ENCODE assay signal across 14 cellular contexts in genomic region chr20:9286501-9286900, GRCh38.
"Had no signal": no experiment of that assay in that cellular context is flagged by ENCODE, and none has a peak within 500 bp of the region (broad histone marks: within the 10 kb centered on the region; RNA-seq: fewer than 3 reads in every experiment).

No MANE protein-coding gene starts in this region.

- H3K4me3 ChIP-seq: hepatocyte, right atrium auricular region, stomach, thoracic aorta had no signal

- H3K9me3 ChIP-seq: neutrophil, right atrium auricular region, stomach, thoracic aorta had no signal

- H3K27me3 Mint-ChIP-seq: activated CD4-positive, alpha-beta memory T cell treated with anti-CD3 and anti-CD28 coated beads, Interleukin-2, amount 10 ng/mL, durations not matched to agents 7 days and 5 days; activated CD4-positive, alpha-beta T cell treated with anti-CD3 and anti-CD28 coated beads for 36 hours; naive B cell had no signal

- H3K4me1 Mint-ChIP-seq: activated CD4-positive, alpha-beta memory T cell treated with anti-CD3 and anti-CD28 coated beads, Interleukin-2, amount 10 ng/mL, durations not matched to agents 7 days and 5 days; activated CD4-positive, alpha-beta T cell treated with anti-CD3 and anti-CD28 coated beads for 36 hours; naive B cell had no signal

- H3K27me3 ChIP-seq: hepatocyte, neutrophil, right atrium auricular region, stomach had no signal

- H3K27ac ChIP-seq: hepatocyte, neutrophil, right atrium auricular region, stomach, thoracic aorta, WERI-Rb-1 had no signal

- H3K36me3 Mint-ChIP-seq: naive B cell had no signal

- H3K27ac Mint-ChIP-seq: activated CD4-positive, alpha-beta memory T cell treated with anti-CD3 and anti-CD28 coated beads, Interleukin-2, amount 10 ng/mL, durations not matched to agents 7 days and 5 days; activated CD4-positive, alpha-beta T cell treated with anti-CD3 and anti-CD28 coated beads for 36 hours; activated naive CD4-positive, alpha-beta T cell treated with anti-CD3 and anti-CD28 coated beads for 36 hours; mesothelial cell of epicardium; naive B cell had no signal

- ATAC-seq: activated CD4-positive, alpha-beta T cell treated with anti-CD3 and anti-CD28 coated beads for 36 hours had no signal

- DNase-seq: activated CD4-positive, alpha-beta memory T cell treated with anti-CD3 and anti-CD28 coated beads, Interleukin-2, amount 10 ng/mL, durations not matched to agents 7 days and 5 days; activated CD4-positive, alpha-beta T cell treated with anti-CD3 and anti-CD28 coated beads for 36 hours; activated naive CD4-positive, alpha-beta T cell treated with anti-CD3 and anti-CD28 coated beads for 36 hours; effector memory CD4-positive, alpha-beta T cell; naive B cell; small intestine; stomach; T1000; WERI-Rb-1 had no signal

- H3K9me3 Mint-ChIP-seq: activated CD4-positive, alpha-beta memory T cell treated with anti-CD3 and anti-CD28 coated beads, Interleukin-2, amount 10 ng/mL, durations not matched to agents 7 days and 5 days; activated naive CD4-positive, alpha-beta T cell treated with anti-CD3 and anti-CD28 coated beads for 36 hours had no signal

- H3K36me3 ChIP-seq: neutrophil, right atrium auricular region, stomach, thoracic aorta, WERI-Rb-1 had no signal

- H3K4me3 Mint-ChIP-seq: activated CD4-positive, alpha-beta memory T cell treated with anti-CD3 and anti-CD28 coated beads, Interleukin-2, amount 10 ng/mL, durations not matched to agents 7 days and 5 days; activated CD4-positive, alpha-beta T cell treated with anti-CD3 and anti-CD28 coated beads for 36 hours; activated naive CD4-positive, alpha-beta T cell treated with anti-CD3 and anti-CD28 coated beads for 36 hours; mesothelial cell of epicardium; naive B cell had no signal

- H3K4me2 ChIP-seq: hepatocyte had no signal

- H2AFZ ChIP-seq: hepatocyte had no signal

- FAIRE-seq: small intestine had no signal
